ENCODE assay signal across 13 cellular contexts in the genomic region with DNA sequence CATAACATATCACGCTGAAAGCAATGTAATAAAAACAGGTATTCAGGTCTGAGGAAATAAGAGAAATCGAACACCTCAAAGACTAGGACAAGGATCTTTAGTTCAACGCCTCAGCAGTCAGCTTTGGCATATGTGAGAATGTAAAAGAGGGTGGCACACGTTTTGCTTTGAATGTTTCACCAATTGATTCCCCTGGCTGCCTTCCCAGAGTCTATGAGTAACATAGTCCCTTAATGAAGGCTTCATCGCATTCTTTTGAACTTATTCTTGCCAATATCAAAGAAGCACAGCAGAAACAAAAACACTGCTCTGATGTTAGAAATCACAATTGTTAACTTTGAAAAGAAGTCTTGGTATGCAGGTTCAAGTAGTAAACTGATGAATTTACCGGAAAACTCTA.
DNase-seq lines count a peak whose midpoint lies in the region; ATAC-seq, FAIRE-seq and TF ChIP-seq lines count a peak whose summit lies in the region.
"Had no signal": no experiment of that assay in that cellular context is flagged by ENCODE, and none has a peak within 500 bp of the region (broad histone marks: within the 10 kb centered on the region; RNA-seq: fewer than 3 reads in every experiment).

No MANE protein-coding gene starts in this region.

- no peak for TF ChIP-seq EP300 in HepG2 (IDR thresholded peaks at IDR 0.05; ENCODE audit: low read depth in 2 of 2, low read length in 2 of 2)
- no peak for TF ChIP-seq EP300 in HepG2 (CRISPR knock-in tag; IDR thresholded peaks at IDR 0.05; ENCODE audit: borderline replicate concordance)

- peaks cover 0 to 7% of the 10 kb centered on the region in 2 donors for H3K4me1 ChIP-seq in aorta (ENCODE audit: control insufficient read depth in 1 of 2, insufficient read depth in 2 of 2, low read length in 2 of 2)
- no peaks in the 10 kb centered on the region for H3K4me1 ChIP-seq in HepG2 (ENCODE audit: insufficient read depth, low read length)

- no peak overlapping the region for H3K27ac Mint-ChIP-seq in neural crest cell (ENCODE audit: unreplicated experiment)
- H3K27ac Mint-ChIP-seq: activated B cell treated with CpG ODN at 0.5 μM for 24 hours; activated naive CD8-positive, alpha-beta T cell treated with anti-CD3 and anti-CD28 coated beads for 36 hours; CD4-positive, CD25-positive, alpha-beta regulatory T cell had no signal

- no peaks in the 10 kb centered on the region for H3K9me3 ChIP-seq in aorta (ENCODE audit: control insufficient read depth, low read length)
- H3K9me3 ChIP-seq in HepG2 (ENCODE audit: low read length): peaks cover 70% of the 10 kb centered on the region
- H3K9me3 ChIP-seq: gastroesophageal sphincter had no signal

- H2AFZ ChIP-seq in HepG2 (ENCODE audit: low read length): no peak overlapping the region

- H3K79me2 ChIP-seq in HepG2 (ENCODE audit: insufficient read depth, low read length): no peaks in the 10 kb centered on the region

- no peak overlapping the region for H3K9ac ChIP-seq in HepG2 (ENCODE audit: insufficient read depth, low read depth, low read length)

- no peak overlapping the region for H3K27ac ChIP-seq in aorta (ENCODE audit: low read depth in 1 of 2, low read length in 2 of 2)
- no peak overlapping the region for H3K27ac ChIP-seq in HepG2 (ENCODE audit: extremely low read length, insufficient read depth, low read length)
- H3K27ac ChIP-seq: gastroesophageal sphincter had no signal

- in situ Hi-C loops in HepG2 (cut with HindIII; ENCODE audit: extremely low pct_ligation_motif_present, low pct_unique_long_range_greater_than_20kb): no loop called here

- peak overlapping the region; percentile 28 for H3K4me3 Mint-ChIP-seq in neural crest cell
- H3K4me3 Mint-ChIP-seq: activated B cell treated with CpG ODN at 0.5 μM for 24 hours; activated naive CD8-positive, alpha-beta T cell treated with anti-CD3 and anti-CD28 coated beads for 36 hours; CD4-positive, CD25-positive, alpha-beta regulatory T cell had no signal

- peaks cover 7% of the 10 kb centered on the region for H3K9me3 Mint-ChIP-seq in neural crest cell
- H3K9me3 Mint-ChIP-seq: activated B cell treated with CpG ODN at 0.5 μM for 24 hours; activated naive CD8-positive, alpha-beta T cell treated with anti-CD3 and anti-CD28 coated beads for 36 hours had no signal

- no peak overlapping the region for H3K4me2 ChIP-seq in HepG2 (ENCODE audit: low read depth, low read length)

- no TSS peak for BruUV-seq in HepG2 (replicated peaks; lab: Mats Ljungman, UMichigan)

- no peaks in the 10 kb centered on the region for H3K27me3 Mint-ChIP-seq in neural crest cell (ENCODE audit: low read depth)
- H3K27me3 Mint-ChIP-seq: activated B cell treated with CpG ODN at 0.5 μM for 24 hours; activated naive CD8-positive, alpha-beta T cell treated with anti-CD3 and anti-CD28 coated beads for 36 hours; CD4-positive, CD25-positive, alpha-beta regulatory T cell had no signal

- H3K36me3 ChIP-seq in aorta (ENCODE audit: control insufficient read depth in 1 of 2, insufficient read depth in 2 of 2, low read length in 1 of 2) (no peaks in the 10 kb centered on the region), HepG2 (replicated peaks in 1 of 2; ENCODE audit: control insufficient read depth in 1 of 2, insufficient read depth in 2 of 2, low read length in 2 of 2) (no peaks in the 10 kb centered on the region)
- H3K36me3 ChIP-seq: gastroesophageal sphincter had no signal

- intact Hi-C loops in aorta (cut with DNase I): no loop called here
- intact Hi-C loops in HepG2 (cut with micrococcal nuclease; ENCODE audit: unreplicated experiment): no loop called here

- DNase-seq in AG10803 (ENCODE audit: low read depth) (peak; percentile 71), NCI-H1105 treated with DMSO at 0.1 percent for 48 hours (lab: John Stamatoyannopoulos, UW) (peak; percentile 17), choroid plexus epithelial cell (ENCODE audit: low read depth) (peak; percentile 67), neural crest cell (ENCODE audit: low read depth, low spot score) (no peak), aorta (no peak), NCI-H146 (lab: John Stamatoyannopoulos, UW) (no peak), HepG2 (ENCODE audit: low spot score) (no peak), GM19238 (ENCODE audit: insufficient read length, low spot score) (no peak)
- DNase-seq: activated B cell treated with CpG ODN at 0.5 μM for 24 hours; activated naive CD8-positive, alpha-beta T cell treated with anti-CD3 and anti-CD28 coated beads for 36 hours; CD4-positive, CD25-positive, alpha-beta regulatory T cell had no signal

- peaks cover 2% of the 10 kb centered on the region for H3K36me3 Mint-ChIP-seq in neural crest cell (ENCODE audit: low read depth)
- H3K36me3 Mint-ChIP-seq: activated naive CD8-positive, alpha-beta T cell treated with anti-CD3 and anti-CD28 coated beads for 36 hours; CD4-positive, CD25-positive, alpha-beta regulatory T cell had no signal

- peaks cover 55% of the 10 kb centered on the region for H3K4me1 Mint-ChIP-seq in neural crest cell
- H3K4me1 Mint-ChIP-seq: activated naive CD8-positive, alpha-beta T cell treated with anti-CD3 and anti-CD28 coated beads for 36 hours; CD4-positive, CD25-positive, alpha-beta regulatory T cell had no signal

- POLR2A ChIA-PET in HepG2 (lab: Yijun Ruan, JAX): no interaction called here

- TF ChIP-seq POLR2A in HepG2 (IDR thresholded peaks at IDR 0.05; ENCODE audit: insufficient read depth in 1 of 2, low read depth in 2 of 2, low read length in 2 of 2): no peak

- FAIRE-seq in HepG2 (lab: Jason Lieb, UNC): no peak
- FAIRE-seq: GM18507 had no signal

- H3K4me3 ChIP-seq in AG10803 (ENCODE audit: low read length) (no peak overlapping the region), choroid plexus epithelial cell (ENCODE audit: low read depth, low read length) (no peak overlapping the region), aorta (ENCODE audit: low read length in 2 of 2) (no peak overlapping the region), HepG2 (replicated peaks in 1 of 3; ENCODE audit: insufficient read depth in 1 of 3, low read depth in 2 of 3, low read length in 3 of 3) (no peak overlapping the region)
- H3K4me3 ChIP-seq: gastroesophageal sphincter had no signal

- no peak for ATAC-seq in aorta (ENCODE audit: low FRiP score)
- no peak for ATAC-seq in HepG2

- no peak for TF ChIP-seq RAD21 in HepG2 (CRISPR knock-in tag; IDR thresholded peaks at IDR 0.05)

- CTCF ChIA-PET in HepG2 (lab: Yijun Ruan, JAX; ENCODE audit: low intra/inter-chr PET ratio, low total read pairs): no interaction called here

- H3K27me3 ChIP-seq in aorta (ENCODE audit: control insufficient read depth in 1 of 2, insufficient read depth in 2 of 2, low read length in 1 of 2): no peaks in the 10 kb centered on the region
- H3K27me3 ChIP-seq in HepG2 (ENCODE audit: control insufficient read depth in 1 of 2, insufficient read depth in 2 of 2, low read length in 2 of 2): no peaks in the 10 kb centered on the region
- H3K27me3 ChIP-seq: gastroesophageal sphincter had no signal

- TF ChIP-seq CTCF in AG10803 (conservative IDR thresholded peaks at IDR 0.05; ENCODE audit: low read length): no peak
- TF ChIP-seq CTCF in choroid plexus epithelial cell (conservative IDR thresholded peaks at IDR 0.05; ENCODE audit: low read depth, low read length): no peak
- TF ChIP-seq CTCF in neural crest cell (conservative IDR thresholded peaks at IDR 0.05): no peak
- no peak for TF ChIP-seq CTCF in HepG2 (CRISPR knock-in tag; IDR thresholded peaks at IDR 0.05)

- 5 to 12% methylated on average over 6 of the region's 6 CpGs for WGBS in aorta, 2 donors
- 3% methylated on average over 6 of the region's 6 CpGs for WGBS in HepG2 (ENCODE audit: low lambda C conversion rate)

- H4K20me1 ChIP-seq in HepG2 (ENCODE audit: insufficient read depth, low read length): no peaks in the 10 kb centered on the region

TF ChIP-seq in HepG2, 621 proteins besides CTCF, POLR2A, EP300 and RAD21:
- no peak for TF ChIP-seq DNMT3B (CRISPR knock-in tag; conservative IDR thresholded peaks at IDR 0.05)
- no peak for TF ChIP-seq MXI1 (IDR thresholded peaks at IDR 0.05; ENCODE audit: borderline replicate concordance, low read depth, low read length)
- no peak for TF ChIP-seq ZNF496 (CRISPR knock-in tag; IDR thresholded peaks at IDR 0.05; ENCODE audit: insufficient replicate concordance)
- no peak for TF ChIP-seq SMC3 (IDR thresholded peaks at IDR 0.05; ENCODE audit: low read length)

Comparison
In these comparisons a context has a peak if more than half of its experiments do, and no peak if none do; other contexts are left out.
1. DNase-seq: peak in AG10803 (single experiment), NCI-H1105 treated with DMSO at 0.1 percent for 48 hours (single experiment) and choroid plexus epithelial cell (single experiment); none in neural crest cell (single experiment), aorta (0 of 2), NCI-H146 (single experiment), HepG2 (single experiment) and GM19238 (single experiment).